In genomic region chr17:72126575-72127486, GRCh38 we compare ENCODE assay signal across 10 cellular contexts. TPM values are rescaled to one million over a fixed set of nuclear protein-coding genes. Genes with fewer than 3 reads are reported as not detected.
DNase-seq lines count a peak whose midpoint lies in the region; ATAC-seq and TF ChIP-seq lines count a peak whose summit lies in the region.
"Had no signal": no experiment of that assay in that cellular context is flagged by ENCODE, and none has a peak within 500 bp of the region (broad histone marks: within the 10 kb centered on the region; RNA-seq: fewer than 3 reads in every experiment).

No MANE protein-coding gene starts in this region.

- peak overlapping the region; percentile 55 for H3K27ac ChIP-seq in layer of hippocampus (ENCODE audit: low read depth, low read length)
- H3K27ac ChIP-seq in tibial nerve = peak overlapping the region in 2 of 4 donors; percentile 3 to 9

- H3K4me1 Mint-ChIP-seq in brain = peaks cover 63% of the 10 kb centered on the region

- intact Hi-C loops in Right ventricle myocardium inferior (cut with DNase I) = loop anchor here (10.0 kb wide), 2 partner anchors 168 to 288 kb away; no protein-coding TSS in a partner anchor
- intact Hi-C loops in cardiac septum (cut with DNase I) = loop anchor here (2.0 to 10.0 kb wide), 3 partner anchors 24 to 388 kb away; no protein-coding TSS in a partner anchor

- H3K27me3 ChIP-seq in layer of hippocampus (ENCODE audit: control insufficient read depth, insufficient read depth, low read length) = no peaks in the 10 kb centered on the region
- H3K27me3 ChIP-seq in tibial nerve = peaks cover 0 to 37% of the 10 kb centered on the region in 2 donors

- peak overlapping the region; percentile 45 to 97 (median 88) for H3K27ac Mint-ChIP-seq in brain
- H3K27ac Mint-ChIP-seq: activated naive CD8-positive, alpha-beta T cell treated with anti-CD3 and anti-CD28 coated beads, Interleukin-2, amount 10 ng/mL, durations not matched to agents 7 days and 5 days had no signal

- H3K27me3 Mint-ChIP-seq in brain = peaks cover 24% of the 10 kb centered on the region

- TF ChIP-seq POLR2A in tibial nerve (IDR thresholded peaks at IDR 0.05) = no peak

- no peaks in the 10 kb centered on the region for H3K9me3 ChIP-seq in tibial nerve

- no peak overlapping the region for H3K4me3 ChIP-seq in tibial nerve

- WGBS in tibial nerve, 2 donors = 56 to 73% methylated on average over 8 of the region's 8 CpGs

- peaks cover 0 to 24% (median 7%) of the 10 kb centered on the region in 4 donors for H3K4me1 ChIP-seq in tibial nerve

- no peak for DNase-seq in Right ventricle myocardium inferior (ENCODE audit: missing footprints)
- DNase-seq in cardiac septum (ENCODE audit: low spot score) = no peak
- no peak for DNase-seq in tibial nerve (ENCODE audit: low spot score in 2 of 2)
- DNase-seq: activated naive CD8-positive, alpha-beta T cell treated with anti-CD3 and anti-CD28 coated beads, Interleukin-2, amount 10 ng/mL, durations not matched to agents 7 days and 5 days; T-helper 2 cell had no signal

- ATAC-seq in Right ventricle myocardium inferior (peak; percentile 70), GM21717 (IDR thresholded peaks at IDR 0.05; ENCODE audit: unreplicated experiment) (no peak), HG03280 (IDR thresholded peaks at IDR 0.05; ENCODE audit: unreplicated experiment) (no peak), GM19463 (IDR thresholded peaks at IDR 0.05; ENCODE audit: unreplicated experiment) (no peak)

- H3K36me3 Mint-ChIP-seq in brain = peaks cover 30% of the 10 kb centered on the region

- TF ChIP-seq CTCF in brain (conservative IDR thresholded peaks at IDR 0.05) (no peak), tibial nerve (IDR thresholded peaks at IDR 0.05) (no peak)

- peaks cover 0 to 7% (median 2%) of the 10 kb centered on the region in 5 experiments for H3K9me3 Mint-ChIP-seq in brain

- peak overlapping the region; percentile 52 to 93 (median 86) for H3K4me3 Mint-ChIP-seq in brain
- H3K4me3 Mint-ChIP-seq: activated naive CD8-positive, alpha-beta T cell treated with anti-CD3 and anti-CD28 coated beads, Interleukin-2, amount 10 ng/mL, durations not matched to agents 7 days and 5 days had no signal

- H3K36me3 ChIP-seq in tibial nerve = no peaks in the 10 kb centered on the region

- TF ChIP-seq EP300 in tibial nerve (IDR thresholded peaks at IDR 0.05) = no peak

RNA-seq across cellular contexts. Expression of gene SOX9, which starts 6.0 kb away (rescaled TPM):
- total RNA-seq in Right ventricle myocardium inferior = 13.8 TPM
- total RNA-seq in cardiac septum = 24.0 TPM
- 35.4 TPM for polyA plus RNA-seq in brain (ENCODE audit: insufficient read depth, low read depth, low replicate concordance)
- total RNA-seq in tibial nerve = 10 to 100 TPM in 3 of 4 donors, 1 to 10 TPM in 1; 6.6 to 22.9 (median 18.2) TPM
- total RNA-seq: activated naive CD8-positive, alpha-beta T cell treated with anti-CD3 and anti-CD28 coated beads, Interleukin-2, amount 10 ng/mL, durations not matched to agents 7 days and 5 days had no signal
